In the genomic region with DNA sequence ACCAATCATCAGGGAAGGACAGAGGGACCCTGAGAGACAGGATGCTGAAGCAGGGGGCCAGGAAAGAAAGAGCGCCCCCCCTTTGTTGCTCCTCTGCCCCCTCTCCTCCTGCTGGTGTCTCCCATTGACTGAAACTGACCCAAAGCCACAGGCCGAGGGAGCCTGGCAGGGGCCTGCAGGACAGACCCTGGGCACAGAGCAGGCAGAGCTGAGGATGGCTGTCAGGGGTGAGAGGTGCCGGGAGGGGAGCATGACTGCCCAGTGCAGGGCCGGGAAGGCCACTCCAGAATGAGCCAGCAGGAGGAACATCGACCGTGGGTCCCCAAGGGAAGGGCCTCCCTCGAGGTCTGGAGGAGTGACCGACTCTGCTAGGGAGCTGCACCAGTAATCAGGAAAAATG, we compare ENCODE assay signal across 18 cellular contexts.
A peak's percentile ranks its signal among the peaks of the same experiment; 100 is the strongest.
DNase-seq lines count a peak whose midpoint lies in the region; ATAC-seq, FAIRE-seq and TF ChIP-seq lines count a peak whose summit lies in the region.
"Had no signal": no experiment of that assay in that cellular context is flagged by ENCODE, and none has a peak within 500 bp of the region (broad histone marks: within the 10 kb centered on the region; RNA-seq: fewer than 3 reads in every experiment).

No MANE protein-coding gene starts in this region.

- H3K27ac Mint-ChIP-seq in Caco-2 (ENCODE audit: unreplicated experiment): peak overlapping the region; percentile 91
- no peak overlapping the region for H3K27ac Mint-ChIP-seq in naive thymus-derived CD8-positive, alpha-beta T cell
- H3K27ac Mint-ChIP-seq: B cell, HFFc6 had no signal

- H3K27me3 ChIP-seq in Caco-2 (replicated peaks; ENCODE audit: control insufficient read depth, insufficient read depth, low read length): no peaks in the 10 kb centered on the region
- no peaks in the 10 kb centered on the region for H3K27me3 ChIP-seq in SJCRH30
- H3K27me3 ChIP-seq in HepG2 (ENCODE audit: control insufficient read depth in 1 of 2, insufficient read depth in 2 of 2, low read length in 2 of 2): no peaks in the 10 kb centered on the region; a peak in 2 of 5 replicates
- H3K27me3 ChIP-seq in BE2C: no peaks in the 10 kb centered on the region
- no peaks in the 10 kb centered on the region for H3K27me3 ChIP-seq in testis

- H3K4me1 ChIP-seq in Caco-2 (peaks cover 49% of the 10 kb centered on the region), SJCRH30 (peaks cover 50% of the 10 kb centered on the region), HepG2 (ENCODE audit: insufficient read depth, low read length) (peaks cover 59% of the 10 kb centered on the region), BE2C (peaks cover 14% of the 10 kb centered on the region), testis (peaks cover 7% of the 10 kb centered on the region)

- in situ Hi-C loops in HepG2 (cut with HindIII; ENCODE audit: extremely low pct_ligation_motif_present, low pct_unique_long_range_greater_than_20kb): loop anchor here (25.0 kb wide), 1 partner anchor 212 kb away; no protein-coding TSS in a partner anchor

- FAIRE-seq in HepG2 (lab: Jason Lieb, UNC): no peak
- FAIRE-seq: A204.1, GM12878, GM18507, K562 had no signal

- TF ChIP-seq CTCF in Caco-2 (IDR thresholded peaks at IDR 0.05; ENCODE audit: insufficient read depth in 1 of 2, low read depth in 1 of 2, low read length in 1 of 2, severe bottlenecking in 1 of 2, unreplicated experiment in 1 of 2) (no peak), HepG2 (CRISPR knock-in tag; IDR thresholded peaks at IDR 0.05) (no peak), BE2C (IDR thresholded peaks at IDR 0.05; ENCODE audit: low read depth, low read length) (no peak), testis (IDR thresholded peaks at IDR 0.05) (no peak)

- peak in 1 of 2 experiments; percentile 30 for DNase-seq in Caco-2
- no peak for DNase-seq in SJCRH30
- DNase-seq in HepG2 (ENCODE audit: low spot score): no peak
- no peak for DNase-seq in BE2C
- no peak for DNase-seq in naive thymus-derived CD8-positive, alpha-beta T cell
- no peak for DNase-seq in testis
- DNase-seq: CD4-positive, CD25-positive, alpha-beta regulatory T cell; DMS79; GOT3; HCEC 1CT; HFFc6 had no signal

- CTCF ChIA-PET in Caco-2 (lab: Charles Lee) (interaction anchor here (0.5 to 3.9 kb wide), 6 partner anchors 21 to 987 kb away, joined by 4 to 42 read pairs (median 4); no protein-coding TSS in a partner anchor), HepG2 (lab: Yijun Ruan, JAX; ENCODE audit: low intra/inter-chr PET ratio, low total read pairs) (no interaction called here)

- H3K4me1 Mint-ChIP-seq in Caco-2 (ENCODE audit: low read depth, unreplicated experiment): peaks cover 30% of the 10 kb centered on the region
- no peaks in the 10 kb centered on the region for H3K4me1 Mint-ChIP-seq in naive thymus-derived CD8-positive, alpha-beta T cell
- H3K4me1 Mint-ChIP-seq: B cell; CD4-positive, CD25-positive, alpha-beta regulatory T cell had no signal

- ATAC-seq in HepG2 (peak; percentile 23), GM18868 (IDR thresholded peaks at IDR 0.05; ENCODE audit: unreplicated experiment) (no peak)
- ATAC-seq in naive thymus-derived CD8-positive, alpha-beta T cell: no peak
- ATAC-seq: GM12878, K562 had no signal

- H3K36me3 Mint-ChIP-seq in Caco-2 (ENCODE audit: insufficient read depth, unreplicated experiment): no peaks in the 10 kb centered on the region
- H3K36me3 Mint-ChIP-seq in naive thymus-derived CD8-positive, alpha-beta T cell: no peaks in the 10 kb centered on the region
- H3K36me3 Mint-ChIP-seq: CD4-positive, CD25-positive, alpha-beta regulatory T cell had no signal

- no peak overlapping the region for H3K4me3 Mint-ChIP-seq in Caco-2 (ENCODE audit: unreplicated experiment)
- H3K4me3 Mint-ChIP-seq in naive thymus-derived CD8-positive, alpha-beta T cell: no peak overlapping the region
- H3K4me3 Mint-ChIP-seq: B cell; CD4-positive, CD25-positive, alpha-beta regulatory T cell; HFFc6 had no signal

- H3K9ac ChIP-seq in HepG2 (ENCODE audit: insufficient read depth, low read depth, low read length): no peak overlapping the region

- no peaks in the 10 kb centered on the region for H4K20me1 ChIP-seq in HepG2 (ENCODE audit: insufficient read depth, low read length)

- H3K36me3 ChIP-seq in Caco-2 (ENCODE audit: control insufficient read depth, insufficient read depth, low read length) (no peaks in the 10 kb centered on the region), SJCRH30 (no peaks in the 10 kb centered on the region), HepG2 (replicated peaks in 1 of 2; ENCODE audit: control insufficient read depth in 1 of 2, insufficient read depth in 2 of 2, low read length in 2 of 2) (no peaks in the 10 kb centered on the region), BE2C (no peaks in the 10 kb centered on the region), testis (ENCODE audit: low read depth, missing control alignments) (no peaks in the 10 kb centered on the region)

- TF ChIP-seq EP300 in HepG2 (IDR thresholded peaks at IDR 0.05; ENCODE audit: low read depth in 2 of 2, low read length in 2 of 2): no peak
- TF ChIP-seq EP300 in HepG2 (CRISPR knock-in tag; IDR thresholded peaks at IDR 0.05; ENCODE audit: borderline replicate concordance): no peak

- POLR2A ChIA-PET in Caco-2 (lab: Charles Lee): no interaction called here
- POLR2A ChIA-PET in HepG2 (lab: Yijun Ruan, JAX): interaction anchor here (1.0 to 1.6 kb wide), 3 partner anchors 27 to 523 kb away, joined by 3 to 5 read pairs (median 4); no protein-coding TSS in a partner anchor
- POLR2A ChIA-PET in naive thymus-derived CD8-positive, alpha-beta T cell (lab: Charles Lee): no interaction called here

- H3K79me2 ChIP-seq in HepG2 (ENCODE audit: insufficient read depth, low read length): no peaks in the 10 kb centered on the region

- H3K27ac ChIP-seq in SJCRH30: peak overlapping the region; percentile 80; the same call in 1 of the 2 replicates
- H3K27ac ChIP-seq in HepG2 (ENCODE audit: extremely low read length, insufficient read depth, low read length): no peak overlapping the region
- H3K27ac ChIP-seq in testis: no peak overlapping the region
- H3K27ac ChIP-seq: HL-60 had no signal

- no peaks in the 10 kb centered on the region for H3K27me3 Mint-ChIP-seq in Caco-2 (ENCODE audit: insufficient read depth, unreplicated experiment)
- H3K27me3 Mint-ChIP-seq in naive thymus-derived CD8-positive, alpha-beta T cell: peaks cover 6 to 24% (median 7%) of the 10 kb centered on the region in 5 donors

- intact Hi-C loops in Caco-2 (cut with micrococcal nuclease; ENCODE audit: unreplicated experiment): no loop called here
- intact Hi-C loops in HepG2 (cut with micrococcal nuclease; ENCODE audit: unreplicated experiment): no loop called here
- intact Hi-C loops in testis (cut with DNase I; ENCODE audit: low total_unique reads): no loop called here

- WGBS in HepG2 (ENCODE audit: low lambda C conversion rate): 43% methylated on average over 8 of the region's 8 CpGs
- WGBS in testis, 2 donors: 73 to 77% methylated on average over 4 to 8 of the region's 8 CpGs

- BruUV-seq in Caco-2 (replicated peaks; lab: Mats Ljungman, UMichigan) (no TSS peak), HepG2 (replicated peaks; lab: Mats Ljungman, UMichigan) (no TSS peak)

- TF ChIP-seq POLR2A in HepG2 (IDR thresholded peaks at IDR 0.05; ENCODE audit: insufficient read depth in 1 of 2, low read depth in 2 of 2, low read length in 2 of 2) (no peak), testis (IDR thresholded peaks at IDR 0.05) (no peak)

- no peak overlapping the region for H2AFZ ChIP-seq in HepG2 (ENCODE audit: low read length)

- no peaks in the 10 kb centered on the region for H3K9me3 ChIP-seq in Caco-2
- no peaks in the 10 kb centered on the region for H3K9me3 ChIP-seq in SJCRH30 (replicated peaks)
- H3K9me3 ChIP-seq in HepG2 (ENCODE audit: low read length): no peaks in the 10 kb centered on the region
- H3K9me3 ChIP-seq in BE2C: no peaks in the 10 kb centered on the region
- H3K9me3 ChIP-seq in testis: no peaks in the 10 kb centered on the region

- H3K4me2 ChIP-seq in HepG2 (ENCODE audit: low read depth, low read length): 0 out of 2 replicates have a peak overlapping the region, but pooled peaks have one; percentile 63

- peaks cover under 1% of the 10 kb centered on the region for H3K9me3 Mint-ChIP-seq in Caco-2 (ENCODE audit: unreplicated experiment)
- H3K9me3 Mint-ChIP-seq in naive thymus-derived CD8-positive, alpha-beta T cell: no peaks in the 10 kb centered on the region
- H3K9me3 Mint-ChIP-seq: CD4-positive, CD25-positive, alpha-beta regulatory T cell; HFFc6 had no signal

- no peak for TF ChIP-seq RAD21 in HepG2 (CRISPR knock-in tag; IDR thresholded peaks at IDR 0.05)

- H3K4me3 ChIP-seq in Caco-2 (ENCODE audit: low read depth, low read length): no peak overlapping the region
- no peak overlapping the region for H3K4me3 ChIP-seq in SJCRH30
- H3K4me3 ChIP-seq in HepG2 (replicated peaks in 1 of 3; ENCODE audit: insufficient read depth in 1 of 3, low read depth in 2 of 3, low read length in 3 of 3): no peak overlapping the region
- no peak overlapping the region for H3K4me3 ChIP-seq in BE2C (ENCODE audit: low read depth, low read length)
- no peak overlapping the region for H3K4me3 ChIP-seq in testis
- H3K4me3 ChIP-seq: GM12878, K562 had no signal

TF ChIP-seq in HepG2, 621 proteins besides CTCF, POLR2A, EP300 and RAD21 (continues in another document):
- TF ChIP-seq TCF7 (IDR thresholded peaks at IDR 0.05; ENCODE audit: low read depth) (no peak), ISX (CRISPR knock-in tag; conservative IDR thresholded peaks at IDR 0.05) (no peak), ZNF446 (CRISPR knock-in tag; IDR thresholded peaks at IDR 0.05) (0 out of 2 replicates have a peak, but pooled peaks have one; percentile 6), HOXD1 (CRISPR knock-in tag; IDR thresholded peaks at IDR 0.05) (no peak), CBX1 (IDR thresholded peaks at IDR 0.05; ENCODE audit: low read depth) (no peak)
- TF ChIP-seq, protein P1, sequence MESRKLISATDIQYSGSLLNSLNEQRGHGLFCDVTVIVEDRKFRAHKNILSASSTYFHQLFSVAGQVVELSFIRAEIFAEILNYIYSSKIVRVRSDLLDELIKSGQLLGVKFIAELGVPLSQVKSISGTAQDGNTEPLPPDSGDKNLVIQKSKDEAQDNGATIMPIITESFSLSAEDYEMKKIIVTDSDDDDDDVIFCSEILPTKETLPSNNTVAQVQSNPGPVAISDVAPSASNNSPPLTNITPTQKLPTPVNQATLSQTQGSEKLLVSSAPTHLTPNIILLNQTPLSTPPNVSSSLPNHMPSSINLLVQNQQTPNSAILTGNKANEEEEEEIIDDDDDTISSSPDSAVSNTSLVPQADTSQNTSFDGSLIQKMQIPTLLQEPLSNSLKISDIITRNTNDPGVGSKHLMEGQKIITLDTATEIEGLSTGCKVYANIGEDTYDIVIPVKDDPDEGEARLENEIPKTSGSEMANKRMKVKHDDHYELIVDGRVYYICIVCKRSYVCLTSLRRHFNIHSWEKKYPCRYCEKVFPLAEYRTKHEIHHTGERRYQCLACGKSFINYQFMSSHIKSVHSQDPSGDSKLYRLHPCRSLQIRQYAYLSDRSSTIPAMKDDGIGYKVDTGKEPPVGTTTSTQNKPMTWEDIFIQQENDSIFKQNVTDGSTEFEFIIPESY (CRISPR knock-in tag; IDR thresholded peaks at IDR 0.05): no peak
